Comparison of ENCODE assay signal across 28 cellular contexts in genomic region chr12:109331546-109331945, GRCh38. TPM values are rescaled to one million over a fixed set of nuclear protein-coding genes. Genes with fewer than 3 reads are reported as not detected.
DNase-seq lines count a peak whose midpoint lies in the region; ATAC-seq and TF ChIP-seq lines count a peak whose summit lies in the region.
"Had no signal": no experiment of that assay in that cellular context is flagged by ENCODE, and none has a peak within 500 bp of the region (broad histone marks: within the 10 kb centered on the region; RNA-seq: fewer than 3 reads in every experiment).

No MANE protein-coding gene starts in this region.

- peak overlapping the region in 1 of 2 experiments; percentile 54; a peak in 2 of 4 replicates for H3K27ac ChIP-seq in SK-N-SH (ENCODE audit: low read depth in 2 of 2, low read length in 1 of 2)
- H3K27ac ChIP-seq: BLaER1, esophagus muscularis mucosa, hepatocyte, neutrophil, VCaP had no signal

- TF ChIP-seq EP300 in SK-N-SH (IDR thresholded peaks at IDR 0.05; ENCODE audit: borderline replicate concordance in 1 of 2, low read depth in 1 of 2, low read length in 1 of 2): no peak

- H3K79me2 ChIP-seq in SK-N-SH (ENCODE audit: insufficient read depth): no peaks in the 10 kb centered on the region
- H3K79me2 ChIP-seq: hepatocyte had no signal

- TF ChIP-seq RAD21 in SK-N-SH (IDR thresholded peaks at IDR 0.05; ENCODE audit: low read length): no peak; the same call in 1 of the 2 replicates

- no peak overlapping the region for H3K4me3 ChIP-seq in SK-N-SH (ENCODE audit: low read depth in 2 of 2, low read length in 1 of 2)
- H3K4me3 ChIP-seq: BLaER1, esophagus muscularis mucosa, hepatocyte, MG63 had no signal

- no peaks in the 10 kb centered on the region for H4K20me1 ChIP-seq in SK-N-SH (ENCODE audit: insufficient read depth)
- H4K20me1 ChIP-seq: BLaER1 had no signal

- H3K27me3 ChIP-seq in SK-N-SH (ENCODE audit: insufficient read depth): no peaks in the 10 kb centered on the region
- H3K27me3 ChIP-seq: BLaER1, esophagus muscularis mucosa had no signal

- POLR2A ChIA-PET in SK-N-SH (lab: Yijun Ruan, JAX): no interaction called here

- H3K9ac ChIP-seq in SK-N-SH: no peak overlapping the region
- H3K9ac ChIP-seq: BLaER1 had no signal

- DNase-seq in SK-N-SH (peak; percentile 31), NCI-H524 treated with DMSO at 0.1 percent for 48 hours (lab: John Stamatoyannopoulos, UW) (peak; percentile 55), glutamatergic neuron (no peak), midbrain (lab: John Stamatoyannopoulos, UW) (no peak), ureter (ENCODE audit: low spot score) (no peak)
- no peak for DNase-seq in stimulated activated CD4-positive, alpha-beta T cell treated with anti-CD3 and anti-CD28 coated beads, Interleukin-4, amount 100 ng/mL, for 1 hour
- DNase-seq: activated CD4-positive, alpha-beta T cell treated with anti-CD3 and anti-CD28 coated beads for 48 hours; activated gamma-delta T cell treated with Interleukin-2 at 50 U/mL for 16 hours; activated naive CD8-positive, alpha-beta T cell treated with anti-CD3 and anti-CD28 coated beads, Interleukin-2, amount 50 U/mL, for 24 hours; activated T-cell treated with anti-CD3 and anti-CD28 coated beads, Interleukin-2, amount 50 U/mL, for 1 hour; central memory CD4-positive, alpha-beta T cell; DMS79 treated with DMSO at 0.1 percent for 48 hours; KBM-7; MG63; SHP77; stimulated activated naive CD8-positive, alpha-beta T cell treated with anti-CD3 and anti-CD28 coated beads, Interleukin-15, amount 100 ng/mL, for 72 hours had no signal

- H3K9me2 ChIP-seq in SK-N-SH: no peaks in the 10 kb centered on the region

- no peaks in the 10 kb centered on the region for H3K9me3 Mint-ChIP-seq in glutamatergic neuron (ENCODE audit: unreplicated experiment)
- no peaks in the 10 kb centered on the region for H3K9me3 Mint-ChIP-seq in activated T-helper 17 cell treated with anti-CD3 and anti-CD28 coated beads, Interleukin-2, amount 50 U/mL, for 72 hours
- H3K9me3 Mint-ChIP-seq: activated naive CD8-positive, alpha-beta T cell treated with anti-CD3 and anti-CD28 coated beads, Interleukin-2, amount 50 U/mL, for 24 hours; dendritic cell treated with granulocyte-macrophage colony-stimulating factor and Interleukin-4, amounts not matched to agents 40 ng/mL and 50 ng/mL, for 4 days; stimulated activated naive CD8-positive, alpha-beta T cell treated with anti-CD3 and anti-CD28 coated beads, Interleukin-15, amount 100 ng/mL, for 72 hours had no signal

- CTCF ChIA-PET in SK-N-SH (lab: Yijun Ruan, JAX): interaction anchor here (0.8 to 2.4 kb wide), 8 partner anchors 13 to 220 kb away, joined by 3 to 10 read pairs (median 4); no protein-coding TSS in a partner anchor

- H3K27ac Mint-ChIP-seq in glutamatergic neuron (ENCODE audit: unreplicated experiment): peak overlapping the region; percentile 72
- H3K27ac Mint-ChIP-seq in activated T-helper 17 cell treated with anti-CD3 and anti-CD28 coated beads, Interleukin-2, amount 50 U/mL, for 72 hours: no peak overlapping the region
- H3K27ac Mint-ChIP-seq: activated naive CD8-positive, alpha-beta T cell treated with anti-CD3 and anti-CD28 coated beads, Interleukin-2, amount 50 U/mL, for 24 hours; dendritic cell treated with granulocyte-macrophage colony-stimulating factor and Interleukin-4, amounts not matched to agents 40 ng/mL and 50 ng/mL, for 4 days; progenitor cell of endocrine pancreas; stimulated activated naive CD8-positive, alpha-beta T cell treated with anti-CD3 and anti-CD28 coated beads, Interleukin-15, amount 100 ng/mL, for 72 hours had no signal

- ATAC-seq in SK-N-SH treated with all-trans-retinoic acid at 6 μM for 48 hours: no peak; the same call in 2 of the 3 replicates
- ATAC-seq in activated T-helper 17 cell treated with anti-CD3 and anti-CD28 coated beads, Interleukin-2, amount 50 U/mL, for 72 hours (replicated peaks): no peak
- ATAC-seq: activated naive CD8-positive, alpha-beta T cell treated with anti-CD3 and anti-CD28 coated beads, Interleukin-2, amount 50 U/mL, for 24 hours; Panc1; stimulated activated naive CD8-positive, alpha-beta T cell treated with anti-CD3 and anti-CD28 coated beads, Interleukin-15, amount 100 ng/mL, for 72 hours had no signal

- 55% methylated on average over 4 of the region's 4 CpGs for WGBS in SK-N-SH (ENCODE audit: low lambda C conversion rate)

- H3K4me1 Mint-ChIP-seq in glutamatergic neuron (ENCODE audit: low read depth, unreplicated experiment): peaks cover 19% of the 10 kb centered on the region
- no peaks in the 10 kb centered on the region for H3K4me1 Mint-ChIP-seq in activated T-helper 17 cell treated with anti-CD3 and anti-CD28 coated beads, Interleukin-2, amount 50 U/mL, for 72 hours
- H3K4me1 Mint-ChIP-seq: activated naive CD8-positive, alpha-beta T cell treated with anti-CD3 and anti-CD28 coated beads, Interleukin-2, amount 50 U/mL, for 24 hours; stimulated activated naive CD8-positive, alpha-beta T cell treated with anti-CD3 and anti-CD28 coated beads, Interleukin-15, amount 100 ng/mL, for 72 hours had no signal

- H3K4me1 ChIP-seq in SK-N-SH (ENCODE audit: control insufficient read depth in 1 of 2, insufficient read depth in 2 of 2, low read depth in 1 of 2, low read length in 1 of 2): peaks cover 0 to 9% of the 10 kb centered on the region in 2 experiments; a peak in 1 of 4 replicates
- H3K4me1 ChIP-seq: BLaER1 had no signal

- H3K4me2 ChIP-seq in SK-N-SH: no peak overlapping the region
- H3K4me2 ChIP-seq: BLaER1, hepatocyte had no signal

- TF ChIP-seq CTCF in SK-N-SH (IDR thresholded peaks at IDR 0.05) (no peak), glutamatergic neuron (IDR thresholded peaks at IDR 0.05; ENCODE audit: partially characterized antibody, unreplicated experiment) (no peak)

- no peak overlapping the region for H2AFZ ChIP-seq in SK-N-SH (ENCODE audit: low read depth)
- H2AFZ ChIP-seq: hepatocyte had no signal

- peak overlapping the region; percentile 18 for H3K4me3 Mint-ChIP-seq in glutamatergic neuron (ENCODE audit: unreplicated experiment)
- no peak overlapping the region for H3K4me3 Mint-ChIP-seq in activated T-helper 17 cell treated with anti-CD3 and anti-CD28 coated beads, Interleukin-2, amount 50 U/mL, for 72 hours
- H3K4me3 Mint-ChIP-seq: activated naive CD8-positive, alpha-beta T cell treated with anti-CD3 and anti-CD28 coated beads, Interleukin-2, amount 50 U/mL, for 24 hours; dendritic cell treated with granulocyte-macrophage colony-stimulating factor and Interleukin-4, amounts not matched to agents 40 ng/mL and 50 ng/mL, for 4 days; stimulated activated naive CD8-positive, alpha-beta T cell treated with anti-CD3 and anti-CD28 coated beads, Interleukin-15, amount 100 ng/mL, for 72 hours had no signal

- H3F3A ChIP-seq in SK-N-SH (replicated peaks; ENCODE audit: insufficient read depth): no peaks in the 10 kb centered on the region

- H3K36me3 ChIP-seq in SK-N-SH (replicated peaks in 1 of 2; ENCODE audit: control insufficient read depth in 1 of 2, insufficient read depth in 2 of 2, low read length in 1 of 2): no peaks in the 10 kb centered on the region
- H3K36me3 ChIP-seq: BLaER1, esophagus muscularis mucosa, MG63, neutrophil had no signal

- no peaks in the 10 kb centered on the region for H3K36me3 Mint-ChIP-seq in glutamatergic neuron (ENCODE audit: unreplicated experiment)
- H3K36me3 Mint-ChIP-seq in activated T-helper 17 cell treated with anti-CD3 and anti-CD28 coated beads, Interleukin-2, amount 50 U/mL, for 72 hours (ENCODE audit: low read depth): no peaks in the 10 kb centered on the region

- H3K27me3 Mint-ChIP-seq in glutamatergic neuron (ENCODE audit: unreplicated experiment): no peaks in the 10 kb centered on the region
- peaks cover 15% of the 10 kb centered on the region for H3K27me3 Mint-ChIP-seq in activated T-helper 17 cell treated with anti-CD3 and anti-CD28 coated beads, Interleukin-2, amount 50 U/mL, for 72 hours

- H3K9me3 ChIP-seq in SK-N-SH: no peaks in the 10 kb centered on the region
- H3K9me3 ChIP-seq: BLaER1, esophagus muscularis mucosa, MG63, neutrophil had no signal

TF ChIP-seq in SK-N-SH, 30 proteins besides CTCF, POLR2A, EP300 and RAD21:
- no peak for TF ChIP-seq FOSL2 (IDR thresholded peaks at IDR 0.05; ENCODE audit: borderline replicate concordance, low read depth)
- TF ChIP-seq SIN3A (IDR thresholded peaks at IDR 0.05; ENCODE audit: borderline replicate concordance, low read depth, low read length): no peak
- peak; percentile 42; the same call in 1 of the 2 replicates for TF ChIP-seq GATA2 (CRISPR knock-in tag; IDR thresholded peaks at IDR 0.05)
- TF ChIP-seq TCF12 (IDR thresholded peaks at IDR 0.05): no peak
- no peak for TF ChIP-seq CHD2 (IDR thresholded peaks at IDR 0.05; ENCODE audit: low read length, partially characterized antibody)

TF ChIP-seq in SK-N-SH treated with all-trans-retinoic acid at 6 μM for 48 hours, 23 proteins besides CTCF, POLR2A, EP300 and RAD21 (continues in another document):
- TF ChIP-seq, protein P1, sequence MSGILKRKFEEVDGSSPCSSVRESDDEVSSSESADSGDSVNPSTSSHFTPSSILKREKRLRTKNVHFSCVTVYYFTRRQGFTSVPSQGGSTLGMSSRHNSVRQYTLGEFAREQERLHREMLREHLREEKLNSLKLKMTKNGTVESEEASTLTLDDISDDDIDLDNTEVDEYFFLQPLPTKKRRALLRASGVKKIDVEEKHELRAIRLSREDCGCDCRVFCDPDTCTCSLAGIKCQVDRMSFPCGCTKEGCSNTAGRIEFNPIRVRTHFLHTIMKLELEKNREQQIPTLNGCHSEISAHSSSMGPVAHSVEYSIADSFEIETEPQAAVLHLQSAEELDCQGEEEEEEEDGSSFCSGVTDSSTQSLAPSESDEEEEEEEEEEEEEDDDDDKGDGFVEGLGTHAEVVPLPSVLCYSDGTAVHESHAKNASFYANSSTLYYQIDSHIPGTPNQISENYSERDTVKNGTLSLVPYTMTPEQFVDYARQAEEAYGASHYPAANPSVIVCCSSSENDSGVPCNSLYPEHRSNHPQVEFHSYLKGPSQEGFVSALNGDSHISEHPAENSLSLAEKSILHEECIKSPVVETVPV (CRISPR knock-in tag; IDR thresholded peaks at IDR 0.05): no peak
- no peak for TF ChIP-seq PPARA (CRISPR knock-in tag; IDR thresholded peaks at IDR 0.05; ENCODE audit: borderline replicate concordance)
- no peak for TF ChIP-seq OSR1 (CRISPR knock-in tag; IDR thresholded peaks at IDR 0.05)
- no peak for TF ChIP-seq ARNTL (CRISPR knock-in tag; IDR thresholded peaks at IDR 0.05; ENCODE audit: borderline replicate concordance, low read depth)

RNA-seq across cellular contexts. Expression of gene MYO1H, which starts 16.2 kb away (rescaled TPM):
- not detected in 2 replicates for polyA plus RNA-seq in SK-N-SH (2012; rRNA removed)
- not detected in 2 replicates for polyA plus RNA-seq in SK-N-SH (2012; cell fraction: cytosol; rRNA removed)
- 0.01 TPM in 1 of 2 replicates, not detected in the other for polyA plus RNA-seq in SK-N-SH (2012; cell fraction: nucleus; rRNA removed)
- total RNA-seq in glutamatergic neuron (ENCODE audit: unreplicated experiment) (0.27 TPM), ureter (not detected)
- total RNA-seq in activated T-helper 17 cell treated with anti-CD3 and anti-CD28 coated beads, Interleukin-2, amount 50 U/mL, for 72 hours: not detected
- total RNA-seq: activated CD8-positive, alpha-beta memory T cell treated with anti-CD3 and anti-CD28 coated beads for 36 hours; esophagus muscularis mucosa; hepatocyte; lung microvascular endothelial cell had no signal
- polyA plus RNA-seq: hepatocyte had no signal

RNA-seq across cellular contexts. Expression of gene FOXN4, which starts 22.5 kb away (rescaled TPM):
- polyA plus RNA-seq in SK-N-SH (2012; rRNA removed): 0.03 and 0.10 TPM in 2 replicates
- polyA plus RNA-seq in SK-N-SH (2012; cell fraction: cytosol; rRNA removed): 0.03 and 0.17 TPM in 2 replicates
- polyA plus RNA-seq in SK-N-SH (2012; cell fraction: nucleus; rRNA removed): 0.25 and 0.48 TPM in 2 replicates
- total RNA-seq in glutamatergic neuron (ENCODE audit: unreplicated experiment) (0.61 TPM), ureter (not detected)
- not detected for total RNA-seq in activated T-helper 17 cell treated with anti-CD3 and anti-CD28 coated beads, Interleukin-2, amount 50 U/mL, for 72 hours
- total RNA-seq: activated CD8-positive, alpha-beta memory T cell treated with anti-CD3 and anti-CD28 coated beads for 36 hours; esophagus muscularis mucosa; hepatocyte; lung microvascular endothelial cell had no signal
- polyA plus RNA-seq: hepatocyte had no signal

Comparison
In these comparisons a context has a peak if more than half of its experiments do, and no peak if none do; other contexts are left out.
1. DNase-seq: peak in SK-N-SH (single experiment) and NCI-H524 treated with DMSO at 0.1 percent for 48 hours (single experiment); none in glutamatergic neuron (single experiment), midbrain (single experiment), ureter (single experiment) and stimulated activated CD4-positive, alpha-beta T cell treated with anti-CD3 and anti-CD28 coated beads, Interleukin-4, amount 100 ng/mL, for 1 hour (single experiment).